ENCODE assay signal across 28 cellular contexts in genomic region chr10:130360826-130361311, GRCh38.
DNase-seq lines count a peak whose midpoint lies in the region; ATAC-seq and TF ChIP-seq lines count a peak whose summit lies in the region.
"Had no signal": no experiment of that assay in that cellular context is flagged by ENCODE, and none has a peak within 500 bp of the region (broad histone marks: within the 10 kb centered on the region; RNA-seq: fewer than 3 reads in every experiment).

No MANE protein-coding gene starts in this region.

- H3K4me3 ChIP-seq in body of pancreas: no peak overlapping the region
- H3K4me3 ChIP-seq: dorsolateral prefrontal cortex, SK-N-MC, tibial nerve had no signal

- TF ChIP-seq POLR2A in body of pancreas (IDR thresholded peaks at IDR 0.05): no peak

- DNase-seq in DMS 273 (lab: John Stamatoyannopoulos, UW; ENCODE audit: unreplicated experiment) (peak; percentile 3), DMS 273 treated with DMSO at 0.1 percent for 48 hours (lab: John Stamatoyannopoulos, UW) (no peak), Right ventricle myocardium inferior (ENCODE audit: missing footprints) (peak; percentile 64), Right ventricle myocardium superior (no peak), body of pancreas (peak; percentile 39 to 73 (median 54)), AG08395 (ENCODE audit: low spot score) (no peak), NAMALWA (ENCODE audit: low spot score) (no peak), occipital lobe (lab: John Stamatoyannopoulos, UW) (no peak)
- DNase-seq: activated CD4-positive, alpha-beta T cell treated with anti-CD3 and anti-CD28 coated beads for 48 hours; activated effector memory CD4-positive, alpha-beta T cell treated with Interleukin-2 at 50 U/mL for 16 hours; CD8-positive, alpha-beta T cell; cerebellar nuclear complex; DMS53; dorsolateral prefrontal cortex; GOT3; midbrain; natural killer cell; NCI-H1436 treated with DMSO at 0.1 percent for 48 hours; NCI-H446; right cardiac atrium; stimulated activated CD4-positive, alpha-beta T cell treated with anti-CD3 and anti-CD28 coated beads, Interleukin-12 subunit alpha, Interleukin-12 subunit beta, amount 100 ng/mL, for 4 hours; stimulated activated CD4-positive, alpha-beta T cell treated with anti-CD3 and anti-CD28 coated beads, Interleukin-4, amount 100 ng/mL, for 4 hours; stimulated activated naive CD4-positive, alpha-beta T cell had no signal

- 7 to 14% methylated on average over 3 to 11 of the region's 11 CpGs for WGBS in body of pancreas, 2 donors

- H3K27me3 ChIP-seq in body of pancreas: no peaks in the 10 kb centered on the region
- H3K27me3 ChIP-seq: tibial nerve had no signal

- H3K4me1 ChIP-seq in body of pancreas: peaks cover 15% of the 10 kb centered on the region
- H3K4me1 ChIP-seq: parathyroid adenoma, tibial nerve had no signal

- intact Hi-C loops in Right ventricle myocardium inferior (cut with DNase I): no loop called here
- intact Hi-C loops in Right ventricle myocardium superior (cut with DNase I): no loop called here
- intact Hi-C loops in body of pancreas (cut with DNase I): no loop called here

- H3K36me3 ChIP-seq in body of pancreas (replicated peaks in 1 of 2; ENCODE audit: insufficient read depth in 1 of 2, low read depth in 2 of 2): no peaks in the 10 kb centered on the region
- H3K36me3 ChIP-seq: tibial nerve had no signal

- no peak for ATAC-seq in Right ventricle myocardium inferior
- ATAC-seq in Right ventricle myocardium superior (ENCODE audit: poor library complexity): no peak
- ATAC-seq in body of pancreas: no peak
- ATAC-seq: CD8-positive, alpha-beta T cell; Panc1; right cardiac atrium had no signal

- H3K27ac ChIP-seq in body of pancreas: no peak overlapping the region
- H3K27ac ChIP-seq: 22Rv1, dorsolateral prefrontal cortex, parathyroid adenoma, SK-N-MC, tibial nerve had no signal

- TF ChIP-seq CTCF in body of pancreas (IDR thresholded peaks at IDR 0.05): no peak

- no peaks in the 10 kb centered on the region for H3K9me3 ChIP-seq in body of pancreas

Comparison
In these comparisons a context has a peak if more than half of its experiments do, and no peak if none do; other contexts are left out.
1. DNase-seq: peak in DMS 273 (single experiment), Right ventricle myocardium inferior (single experiment) and body of pancreas (4 of 4); none in DMS 273 treated with DMSO at 0.1 percent for 48 hours (single experiment), Right ventricle myocardium superior (single experiment), AG08395 (single experiment), NAMALWA (single experiment) and occipital lobe (single experiment).